Comparison of ENCODE assay signal across 8 cellular contexts in the genomic region with DNA sequence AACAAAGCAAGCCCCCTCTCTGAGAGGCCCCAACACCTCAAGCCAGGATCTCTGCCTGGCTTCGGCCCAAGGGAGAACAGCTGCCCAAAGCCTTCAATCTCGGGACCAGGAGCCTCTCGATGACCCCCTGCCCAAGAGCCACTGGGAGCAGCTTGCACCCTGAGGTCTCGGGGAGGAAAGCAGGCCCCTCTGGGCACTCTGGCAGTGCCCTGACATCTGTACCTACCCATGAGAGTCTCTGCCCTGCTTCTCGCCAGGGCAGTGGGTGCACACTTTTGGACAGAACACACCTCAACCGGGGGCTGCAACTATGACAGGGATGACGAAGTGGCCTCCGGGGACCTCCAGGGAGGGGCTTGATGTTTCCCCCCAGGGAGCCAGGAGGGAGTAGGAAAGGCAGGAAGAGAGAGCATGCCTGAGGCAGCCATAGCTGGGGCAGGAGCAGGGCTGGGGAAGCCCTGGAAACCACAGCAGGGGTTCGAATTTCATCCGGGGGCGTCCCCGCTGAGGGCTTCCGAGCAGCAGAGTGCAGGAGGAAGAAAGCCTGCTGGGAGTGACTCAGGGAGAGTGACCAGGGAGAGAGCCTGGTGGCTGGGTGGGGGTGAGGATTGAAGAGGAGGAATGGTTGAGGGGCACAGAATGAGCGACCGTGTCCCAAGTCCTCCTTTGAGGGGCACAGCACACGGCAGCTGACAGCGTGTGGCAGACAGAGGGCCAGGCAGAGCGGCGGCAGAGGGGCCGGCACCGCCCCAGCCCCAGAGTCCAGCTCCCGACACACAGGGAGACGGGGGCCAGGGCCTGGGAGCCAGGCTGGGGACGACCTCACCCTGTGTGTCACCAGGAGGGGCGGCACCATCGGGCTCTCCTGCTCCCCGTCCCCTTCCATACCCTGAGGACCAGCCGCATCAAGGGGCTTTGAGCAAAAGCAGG. TPM values are rescaled to one million over a fixed set of nuclear protein-coding genes. Genes with fewer than 3 reads are reported as not detected.
A peak's percentile ranks its signal among the peaks of the same experiment; 100 is the strongest.
DNase-seq lines count a peak whose midpoint lies in the region; ATAC-seq and TF ChIP-seq lines count a peak whose summit lies in the region.

No MANE protein-coding gene starts in this region.

- TF ChIP-seq CTCF in AG10803 (conservative IDR thresholded peaks at IDR 0.05; ENCODE audit: low read length) (no peak), activated B cell treated with CpG ODN at 0.5 μM for 24 hours (IDR thresholded peaks at IDR 0.05) (no peak), psoas muscle (IDR thresholded peaks at IDR 0.05) (no peak)

- DNase-seq in AG10803 (ENCODE audit: low read depth) (peak; percentile 55), HEK293T (ENCODE audit: extremely low spot score) (peak; percentile 36), activated B cell treated with CpG ODN at 0.5 μM for 24 hours (peak; percentile 16), glomerular visceral epithelial cell (ENCODE audit: extremely low spot score) (peak; percentile 82), psoas muscle (peak; percentile 27 to 39), RPMI8226 (no peak)

- POLR2A ChIA-PET in HEK293T (lab: Yijun Ruan, JAX), result interaction anchor here (0.8 kb wide), 1 partner anchor 59 kb away, joined by 3 read pairs; no protein-coding TSS in a partner anchor
- POLR2A ChIA-PET in activated B cell treated with CpG ODN at 0.5 μM for 24 hours (lab: Charles Lee), result interaction anchor here (0.5 to 6.5 kb wide), 12 partner anchors 8 to 123 kb away, joined by 3 to 68 read pairs (median 7); no protein-coding TSS in a partner anchor

- intact Hi-C loops in activated B cell treated with CpG ODN at 0.5 μM for 24 hours (cut with micrococcal nuclease), result loop anchor here (10.0 kb wide), 1 partner anchor 177 kb away; a partner anchor contains a TSS
- intact Hi-C loops in psoas muscle (cut with DNase I), result loop anchor here in 1 of 2 donors (10.0 kb wide), 1 partner anchor 177 kb away; a partner anchor contains a TSS

- peaks cover 0 to 3% (median 0%) of the 10 kb centered on the region in 3 donors for H3K27me3 ChIP-seq in psoas muscle (ENCODE audit: insufficient read depth in 3 of 3, low read length in 2 of 3)

- CTCF ChIA-PET in HEK293T (lab: Yijun Ruan, JAX), result interaction anchor here (0.6 to 1.1 kb wide), 3 partner anchors 19 to 318 kb away, joined by 3 read pairs; no protein-coding TSS in a partner anchor
- CTCF ChIA-PET in activated B cell treated with CpG ODN at 0.5 μM for 24 hours (lab: Charles Lee), result interaction anchor here (2.9 kb wide), 1 partner anchor 10 kb away, joined by 11 read pairs; no protein-coding TSS in a partner anchor

- peak overlapping the region; percentile 91 for H3K4me3 Mint-ChIP-seq in activated B cell treated with CpG ODN at 0.5 μM for 24 hours

- H3K4me3 ChIP-seq in AG10803 (ENCODE audit: low read length) (peak overlapping the region; percentile 72), psoas muscle (peak overlapping the region; percentile 87)

- H3K27ac Mint-ChIP-seq in activated B cell treated with CpG ODN at 0.5 μM for 24 hours, result peak overlapping the region; percentile 74

- no peaks in the 10 kb centered on the region for H3K36me3 ChIP-seq in psoas muscle (ENCODE audit: insufficient read depth in 1 of 2, low read depth in 1 of 2)

- no peaks in the 10 kb centered on the region for H3K27me3 Mint-ChIP-seq in activated B cell treated with CpG ODN at 0.5 μM for 24 hours

- H3K27ac ChIP-seq in psoas muscle, result no peak overlapping the region

- no peaks in the 10 kb centered on the region for H3K9me3 Mint-ChIP-seq in activated B cell treated with CpG ODN at 0.5 μM for 24 hours

- peaks cover 56% of the 10 kb centered on the region for H3K4me1 Mint-ChIP-seq in activated B cell treated with CpG ODN at 0.5 μM for 24 hours

- H3K36me3 Mint-ChIP-seq in activated B cell treated with CpG ODN at 0.5 μM for 24 hours (ENCODE audit: low read depth), result peaks cover 38% of the 10 kb centered on the region

- ATAC-seq in activated B cell treated with CpG ODN at 0.5 μM for 24 hours (ENCODE audit: low read depth) (no peak), psoas muscle (no peak), GM21390 (IDR thresholded peaks at IDR 0.05; ENCODE audit: unreplicated experiment) (no peak), HG03565 (IDR thresholded peaks at IDR 0.05; ENCODE audit: unreplicated experiment) (no peak)

- 63 to 68% (median 67%) methylated on average over 24 to 28 of the region's 28 CpGs for WGBS in psoas muscle, 3 donors

- no peaks in the 10 kb centered on the region for H3K9me3 ChIP-seq in psoas muscle

- no peaks in the 10 kb centered on the region for H3K4me1 ChIP-seq in psoas muscle

TF ChIP-seq in HEK293T, 16 proteins besides CTCF, POLR2A, EP300 and RAD21:
- TF ChIP-seq CTBP1 (IDR thresholded peaks at IDR 0.05; ENCODE audit: borderline replicate concordance) (no peak), TARDBP (IDR thresholded peaks at IDR 0.05) (no peak), FOXA1 (IDR thresholded peaks at IDR 0.05) (no peak), ELF4 (IDR thresholded peaks at IDR 0.05) (no peak), BHLHE40 (IDR thresholded peaks at IDR 0.05; ENCODE audit: borderline replicate concordance) (no peak), FOXM1 (IDR thresholded peaks at IDR 0.05; ENCODE audit: borderline replicate concordance) (no peak), L3MBTL2 (conservative IDR thresholded peaks at IDR 0.05) (no peak), NFRKB (IDR thresholded peaks at IDR 0.05) (no peak)
- TF ChIP-seq, protein P1, sequence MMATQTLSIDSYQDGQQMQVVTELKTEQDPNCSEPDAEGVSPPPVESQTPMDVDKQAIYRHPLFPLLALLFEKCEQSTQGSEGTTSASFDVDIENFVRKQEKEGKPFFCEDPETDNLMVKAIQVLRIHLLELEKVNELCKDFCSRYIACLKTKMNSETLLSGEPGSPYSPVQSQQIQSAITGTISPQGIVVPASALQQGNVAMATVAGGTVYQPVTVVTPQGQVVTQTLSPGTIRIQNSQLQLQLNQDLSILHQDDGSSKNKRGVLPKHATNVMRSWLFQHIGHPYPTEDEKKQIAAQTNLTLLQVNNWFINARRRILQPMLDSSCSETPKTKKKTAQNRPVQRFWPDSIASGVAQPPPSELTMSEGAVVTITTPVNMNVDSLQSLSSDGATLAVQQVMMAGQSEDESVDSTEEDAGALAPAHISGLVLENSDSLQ (IDR thresholded peaks at IDR 0.05), result no peak

RNA-seq across cellular contexts. Expression of a gene that starts 1.8 kb away (rescaled TPM):
- 246 and 269 TPM in 2 replicates for total RNA-seq in activated B cell treated with CpG ODN at 0.5 μM for 24 hours
- total RNA-seq in psoas muscle, result 1 to 10 TPM; 4.7 to 6.2 (median 6.1) TPM
- 1 to 10 TPM; 2.4 to 4.2 (median 3.4) TPM for polyA plus RNA-seq in psoas muscle

Comparison
In these comparisons a context has a peak if more than half of its experiments do, and no peak if none do; other contexts are left out.
1. RNA of a gene that starts 1.8 kb away (total RNA-seq): 246 to 269 TPM in activated B cell treated with CpG ODN at 0.5 μM for 24 hours; 4.7 to 6.2 TPM in psoas muscle; every median in the first group is over 10 times any median in the second.